ENCODE assay signal across 1 cellular context in genomic region chr22:30268331-30268730, GRCh38.
A peak's percentile ranks its signal among the peaks of the same experiment; 100 is the strongest.
TF ChIP-seq lines count a peak whose summit lies in the region.

No MANE protein-coding gene starts in this region.

TF ChIP-seq in HEK293, 187 proteins besides CTCF, POLR2A, EP300 and RAD21:
- TF ChIP-seq ZNF701 (tag by site-specific recombination; IDR thresholded peaks at IDR 0.05) (no peak), ZNF133 (tag by site-specific recombination; IDR thresholded peaks at IDR 0.05) (no peak), ZNF280D (tag by site-specific recombination; IDR thresholded peaks at IDR 0.05) (no peak), EGR2 (tag by site-specific recombination; IDR thresholded peaks at IDR 0.05; ENCODE audit: low read depth) (0 out of 2 replicates have a peak, but pooled peaks have one; percentile 4), ZNF704 (tag by site-specific recombination; IDR thresholded peaks at IDR 0.05) (no peak), ZSCAN16 (tag by site-specific recombination; IDR thresholded peaks at IDR 0.05) (no peak), HOXA7 (CRISPR knock-in tag; IDR thresholded peaks at IDR 0.05; ENCODE audit: borderline replicate concordance) (no peak), ZFHX2 (tag by site-specific recombination; conservative IDR thresholded peaks at IDR 0.05) (0 out of 2 replicates have a peak, but pooled peaks have one; percentile 10), SCRT1 (tag by site-specific recombination; IDR thresholded peaks at IDR 0.05; ENCODE audit: borderline replicate concordance) (no peak), ZNF707 (tag by site-specific recombination; IDR thresholded peaks at IDR 0.05) (no peak)
